ENCODE assay signal across 19 cellular contexts in the genomic region with DNA sequence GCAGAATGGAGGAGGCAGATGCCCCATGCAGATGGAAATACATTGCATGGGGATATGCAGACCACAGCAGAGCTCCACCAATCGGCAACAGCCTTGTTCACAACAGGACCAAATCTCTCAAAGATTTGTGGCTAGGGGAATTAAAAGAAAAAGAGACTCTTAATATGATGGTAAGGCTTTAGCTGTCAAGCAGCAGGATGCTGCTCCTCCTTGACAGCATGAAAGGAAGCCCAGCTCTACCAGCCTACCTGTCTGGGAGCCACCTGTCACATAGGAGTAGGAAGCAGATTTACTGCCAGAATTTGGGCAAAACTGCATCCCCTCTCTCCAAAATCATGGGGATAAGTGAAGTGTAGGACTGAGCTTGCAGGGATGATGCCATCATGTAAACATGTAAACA.
DNase-seq lines count a peak whose midpoint lies in the region; ATAC-seq lines count a peak whose summit lies in the region.
"Had no signal": no experiment of that assay in that cellular context is flagged by ENCODE, and none has a peak within 500 bp of the region (broad histone marks: within the 10 kb centered on the region; RNA-seq: fewer than 3 reads in every experiment).

No MANE protein-coding gene starts in this region.

- no peak for ATAC-seq in activated CD8-positive, alpha-beta memory T cell treated with anti-CD3 and anti-CD28 coated beads, Interleukin-2, amount 10 ng/mL, durations not matched to agents 7 days and 5 days

- no peaks in the 10 kb centered on the region for H3K27me3 Mint-ChIP-seq in activated CD8-positive, alpha-beta memory T cell treated with anti-CD3 and anti-CD28 coated beads, Interleukin-2, amount 10 ng/mL, durations not matched to agents 7 days and 5 days
- H3K27me3 Mint-ChIP-seq: CD4-positive, alpha-beta memory T cell; CD4-positive, CD25-positive, alpha-beta regulatory T cell; CD8-positive, alpha-beta memory T cell had no signal

- no peaks in the 10 kb centered on the region for H3K36me3 Mint-ChIP-seq in activated CD8-positive, alpha-beta memory T cell treated with anti-CD3 and anti-CD28 coated beads, Interleukin-2, amount 10 ng/mL, durations not matched to agents 7 days and 5 days
- H3K36me3 Mint-ChIP-seq: CD14-positive monocyte; CD4-positive, alpha-beta memory T cell; CD4-positive, CD25-positive, alpha-beta regulatory T cell had no signal

- H3K27ac Mint-ChIP-seq in activated CD8-positive, alpha-beta memory T cell treated with anti-CD3 and anti-CD28 coated beads, Interleukin-2, amount 10 ng/mL, durations not matched to agents 7 days and 5 days: no peak overlapping the region
- H3K27ac Mint-ChIP-seq: CD14-positive monocyte; CD4-positive, alpha-beta memory T cell; CD4-positive, CD25-positive, alpha-beta regulatory T cell; CD8-positive, alpha-beta memory T cell had no signal

- DNase-seq in NCI-H82 (lab: John Stamatoyannopoulos, UW) (peak; percentile 2), NCI-H82 treated with DMSO at 0.1 percent for 48 hours (lab: John Stamatoyannopoulos, UW; ENCODE audit: unreplicated experiment) (no peak), cerebellar cortex (ENCODE audit: low spot score) (peak; percentile 97), cerebellum (ENCODE audit: low spot score) (peak; percentile 75), NCI-H226 (no peak)
- DNase-seq in activated CD8-positive, alpha-beta memory T cell treated with anti-CD3 and anti-CD28 coated beads, Interleukin-2, amount 10 ng/mL, durations not matched to agents 7 days and 5 days: no peak
- DNase-seq: ACHN; BE2C; CD4-positive, alpha-beta memory T cell; CD4-positive, CD25-positive, alpha-beta regulatory T cell; CD8-positive, alpha-beta memory T cell; COR-L47; DMS 273 treated with DMSO at 0.1 percent for 48 hours; DMS153; DMS53; DND-41; EL; GF-D8 had no signal

- H3K4me1 Mint-ChIP-seq in activated CD8-positive, alpha-beta memory T cell treated with anti-CD3 and anti-CD28 coated beads, Interleukin-2, amount 10 ng/mL, durations not matched to agents 7 days and 5 days: no peaks in the 10 kb centered on the region
- H3K4me1 Mint-ChIP-seq: CD14-positive monocyte; CD4-positive, alpha-beta memory T cell; CD4-positive, CD25-positive, alpha-beta regulatory T cell; CD8-positive, alpha-beta memory T cell had no signal

- CTCF ChIA-PET in activated CD8-positive, alpha-beta memory T cell treated with anti-CD3 and anti-CD28 coated beads, Interleukin-2, amount 10 ng/mL, durations not matched to agents 7 days and 5 days (lab: Charles Lee): no interaction called here

- H3K9me3 Mint-ChIP-seq in activated CD8-positive, alpha-beta memory T cell treated with anti-CD3 and anti-CD28 coated beads, Interleukin-2, amount 10 ng/mL, durations not matched to agents 7 days and 5 days (ENCODE audit: low read depth): peaks cover 2% of the 10 kb centered on the region

- H3K4me3 Mint-ChIP-seq in activated CD8-positive, alpha-beta memory T cell treated with anti-CD3 and anti-CD28 coated beads, Interleukin-2, amount 10 ng/mL, durations not matched to agents 7 days and 5 days: no peak overlapping the region
- H3K4me3 Mint-ChIP-seq: CD14-positive monocyte; CD4-positive, alpha-beta memory T cell; CD4-positive, CD25-positive, alpha-beta regulatory T cell; CD8-positive, alpha-beta memory T cell had no signal

Comparison
In these comparisons a context has a peak if more than half of its experiments do, and no peak if none do; other contexts are left out.
1. DNase-seq: peak in NCI-H82 (single experiment), cerebellar cortex (single experiment) and cerebellum (single experiment); none in NCI-H82 treated with DMSO at 0.1 percent for 48 hours (single experiment), activated CD8-positive, alpha-beta memory T cell treated with anti-CD3 and anti-CD28 coated beads, Interleukin-2, amount 10 ng/mL, durations not matched to agents 7 days and 5 days (single experiment) and NCI-H226 (single experiment).